ENCODE assay signal across 8 cellular contexts in the genomic region with DNA sequence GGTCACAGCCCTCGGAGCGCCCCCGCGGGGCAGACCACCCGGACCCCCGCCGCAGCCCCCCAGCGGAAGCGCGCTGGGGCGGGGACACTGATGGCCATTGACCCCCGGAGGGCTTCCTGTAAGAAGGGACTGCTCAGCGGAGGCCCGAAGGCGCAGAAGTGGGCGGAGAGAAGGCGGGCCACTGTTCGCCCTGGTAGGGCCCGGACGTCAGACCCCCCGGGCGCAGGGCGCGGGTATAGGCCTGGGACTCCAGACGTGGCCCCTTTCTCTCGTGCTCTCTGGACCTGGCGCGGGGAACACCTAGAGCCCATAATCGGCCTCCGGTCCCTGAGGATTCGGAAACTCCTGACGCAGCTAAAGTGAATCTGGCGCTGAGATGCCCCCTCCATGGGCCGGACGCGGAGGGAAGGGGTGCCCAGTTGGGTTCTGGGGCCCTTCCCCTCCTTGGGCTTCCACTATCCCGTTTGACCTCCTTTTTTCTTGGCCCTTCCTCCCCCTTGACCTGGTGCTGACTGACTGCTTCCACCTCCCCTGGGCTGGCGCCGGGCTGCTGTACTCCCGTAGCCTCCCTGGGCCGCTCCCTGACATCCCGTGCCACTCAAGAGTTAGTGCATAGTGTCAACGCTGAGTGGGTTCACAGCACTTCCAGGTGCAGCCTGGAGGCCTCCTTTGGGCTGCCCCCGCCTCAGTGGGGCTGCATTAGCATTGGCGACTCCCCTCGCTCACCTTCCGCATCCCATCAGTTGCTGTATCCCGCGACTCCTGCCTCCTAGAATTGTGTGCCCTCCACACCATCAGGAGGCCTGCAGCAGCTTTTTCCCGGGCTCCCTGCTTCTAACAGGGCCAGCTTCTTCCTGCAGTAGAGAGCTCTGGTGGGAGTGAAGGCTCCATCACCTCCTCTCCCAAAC. TPM values are rescaled to one million over a fixed set of nuclear protein-coding genes. Genes with fewer than 3 reads are reported as not detected.
DNase-seq lines count a peak whose midpoint lies in the region; TF ChIP-seq lines count a peak whose summit lies in the region.

No MANE protein-coding gene starts in this region.

- no peaks in the 10 kb centered on the region for H3K27me3 ChIP-seq in GM06990 (replicated peaks; ENCODE audit: control insufficient read depth, insufficient read depth, low read length)
- H3K27me3 ChIP-seq in GM23248 (replicated peaks; ENCODE audit: insufficient read depth), result no peaks in the 10 kb centered on the region
- H3K27me3 ChIP-seq in mesenchymal stem cell (ENCODE audit: control insufficient read depth in 1 of 2, insufficient read depth in 1 of 2, low read length in 2 of 2), result no peaks in the 10 kb centered on the region

- H3K4me2 ChIP-seq in GM23248 (ENCODE audit: unreplicated experiment) (peak overlapping the region; percentile 89), mesenchymal stem cell (ENCODE audit: low read length, poor library complexity, severe bottlenecking) (peak overlapping the region; percentile 71)

- TF ChIP-seq CTCF in GM06990 (IDR thresholded peaks at IDR 0.05; ENCODE audit: insufficient read depth, low read length, poor library complexity, severe bottlenecking), result no peak

- H3F3A ChIP-seq in GM23248 (ENCODE audit: insufficient read depth), result no peaks in the 10 kb centered on the region

- H3K36me3 ChIP-seq in GM06990 (ENCODE audit: control insufficient read depth, insufficient read depth, low read length) (no peaks in the 10 kb centered on the region), GM23248 (ENCODE audit: low read depth) (no peaks in the 10 kb centered on the region), mesenchymal stem cell (ENCODE audit: control insufficient read depth in 1 of 2, insufficient read depth in 2 of 2, low read depth in 1 of 2, low read length in 2 of 2) (peaks cover 31 to 37% of the 10 kb centered on the region in 2 experiments)

- no peak overlapping the region for H3K23ac ChIP-seq in mesenchymal stem cell (ENCODE audit: low read length in 2 of 2)

- H2BK12ac ChIP-seq in mesenchymal stem cell (ENCODE audit: low read length in 2 of 2), result peak overlapping the region in 1 of 2 experiments; percentile 35

- H4K8ac ChIP-seq in mesenchymal stem cell (ENCODE audit: low read length), result peak overlapping the region; percentile 56

- peaks cover 18% of the 10 kb centered on the region for H3K79me1 ChIP-seq in mesenchymal stem cell (replicated peaks; ENCODE audit: low read length, poor library complexity, severe bottlenecking)

- no peak overlapping the region for H2BK5ac ChIP-seq in mesenchymal stem cell (ENCODE audit: low read depth, low read length, poor library complexity, severe bottlenecking)

- H3K9me3 ChIP-seq in GM23248 (ENCODE audit: low read depth), result no peaks in the 10 kb centered on the region
- no peaks in the 10 kb centered on the region for H3K9me3 ChIP-seq in mesenchymal stem cell (ENCODE audit: control insufficient read depth, low read length)

- no peaks in the 10 kb centered on the region for H3K9me2 ChIP-seq in GM23248 (ENCODE audit: insufficient read depth)

- H3K4me3 ChIP-seq in GM06990 (replicated peaks; ENCODE audit: low read depth, low read length) (peak overlapping the region; percentile 81), GM23248 (peak overlapping the region; percentile 86), mesenchymal stem cell (ENCODE audit: insufficient read depth in 1 of 2, low read depth in 1 of 2, low read length in 2 of 2) (peak overlapping the region; percentile 73 to 92)

- H3K4me1 ChIP-seq in GM23248 (ENCODE audit: insufficient read depth) (no peaks in the 10 kb centered on the region), mesenchymal stem cell (ENCODE audit: control insufficient read depth, insufficient read depth, low read depth, low read length) (peaks cover 23% of the 10 kb centered on the region)

- peak overlapping the region; percentile 9 for H2BK120ac ChIP-seq in mesenchymal stem cell (ENCODE audit: low read depth, low read length)

- 11 to 13% methylated on average over 42 to 48 of the region's 50 CpGs for WGBS in GM23248 (ENCODE audit: low coverage in 1 of 2, low lambda C conversion rate in 2 of 2, missing lambda C conversion rate in 2 of 2), 2 experiments
- WGBS in mesenchymal stem cell, result 12% methylated on average over 48 of the region's 50 CpGs

- H2BK15ac ChIP-seq in mesenchymal stem cell (ENCODE audit: low read depth, poor library complexity, severe bottlenecking), result peak overlapping the region; percentile 28

- no peak overlapping the region for H4K91ac ChIP-seq in mesenchymal stem cell (ENCODE audit: low read length)

- peak overlapping the region; percentile 56 to 62 for H3K18ac ChIP-seq in mesenchymal stem cell (ENCODE audit: low read depth in 1 of 2, low read length in 2 of 2)

- H3K9ac ChIP-seq in GM23248 (peak overlapping the region; percentile 89), mesenchymal stem cell (ENCODE audit: low read length) (peak overlapping the region; percentile 91)

- H3K4ac ChIP-seq in mesenchymal stem cell (ENCODE audit: low read depth in 1 of 2, low read length in 2 of 2), result peak overlapping the region in 1 of 2 experiments; percentile 20

- H2AK5ac ChIP-seq in mesenchymal stem cell (ENCODE audit: low read length, severe bottlenecking), result no peak overlapping the region

- no peak overlapping the region for H3K14ac ChIP-seq in mesenchymal stem cell (ENCODE audit: low read length in 2 of 2)

- H3K27ac ChIP-seq in GM23248 (peak overlapping the region; percentile 23), mesenchymal stem cell (ENCODE audit: low read length, poor library complexity, severe bottlenecking) (no peak overlapping the region)

- no peaks in the 10 kb centered on the region for H4K20me1 ChIP-seq in GM23248 (ENCODE audit: insufficient read depth)

- peaks cover 9% of the 10 kb centered on the region; the same call in 1 of the 2 replicates for H3K79me2 ChIP-seq in GM23248 (ENCODE audit: insufficient read depth)

- H2AFZ ChIP-seq in GM23248 (peak overlapping the region; percentile 83), mesenchymal stem cell (ENCODE audit: low read depth, low read length) (peak overlapping the region; percentile 33)

- DNase-seq in GM06990 (ENCODE audit: extremely low read depth, insufficient read length) (no peak), GM23248 (peak; percentile 79), M059J (ENCODE audit: low read depth) (peak; percentile 30), mesenchymal stem cell (peak; percentile 68), medulla oblongata (ENCODE audit: extremely low spot score) (no peak)
- peak; percentile 29 for DNase-seq in activated CD4-positive, alpha-beta T cell treated with anti-CD3 and anti-CD28 coated beads for 1 hour
- DNase-seq in effector CD4-positive, alpha-beta T cell, result peak; percentile 52
- DNase-seq in stimulated activated naive CD4-positive, alpha-beta T cell treated with Interleukin-2 at 50 U/mL for 16 hours (lab: John Stamatoyannopoulos, UW), result peak; percentile 30

- in situ Hi-C loops in GM23248 (cut with MboI), result no loop called here

RNA-seq across cellular contexts. Expression of a gene that starts 0.7 kb away (rescaled TPM):
- 7.8 and 8.9 TPM in 2 replicates for total RNA-seq in GM23248 (2014; rRNA removed; shearing (Covaris generic))
- 20.4 and 20.9 TPM in 2 replicates for polyA plus RNA-seq in GM23248 (2016; fragmentation: Nextera tagmentation; extraction: Ambion mirVana)
- 0.52 and 2.1 TPM in 2 replicates for total RNA-seq in M059J (2014; rRNA removed; shearing (Covaris generic))
- 6.8 TPM for polyA plus RNA-seq in mesenchymal stem cell (2013, experiment 1 of 2)
- 6.6 TPM for polyA plus RNA-seq in mesenchymal stem cell (2013, experiment 2 of 2)

RNA-seq across cellular contexts. Expression of a gene that starts 44.5 kb away (rescaled TPM):
- total RNA-seq in GM23248 (2014; rRNA removed; shearing (Covaris generic)), result 0.89 and 2.5 TPM in 2 replicates
- 1.2 and 1.8 TPM in 2 replicates for polyA plus RNA-seq in GM23248 (2016; fragmentation: Nextera tagmentation; extraction: Ambion mirVana)
- total RNA-seq in M059J (2014; rRNA removed; shearing (Covaris generic)), result 18.6 and 19.9 TPM in 2 replicates
- polyA plus RNA-seq in mesenchymal stem cell (2013, experiment 1 of 2), result 0.83 TPM
- polyA plus RNA-seq in mesenchymal stem cell (2013, experiment 2 of 2), result 0.82 TPM

Comparison
In these comparisons a context has a peak if more than half of its experiments do, and no peak if none do; other contexts are left out.
1. DNase-seq: peak in GM23248 (single experiment), M059J (single experiment), activated CD4-positive, alpha-beta T cell treated with anti-CD3 and anti-CD28 coated beads for 1 hour (single experiment), effector CD4-positive, alpha-beta T cell (single experiment), mesenchymal stem cell (single experiment) and stimulated activated naive CD4-positive, alpha-beta T cell treated with Interleukin-2 at 50 U/mL for 16 hours (single experiment); none in GM06990 (single experiment) and medulla oblongata (single experiment).
2. Peak in every context shown above with its lines, with median percentiles within 50 percentile points of each other: H3K4me3 ChIP-seq.